ENCODE assay signal across 17 cellular contexts in genomic region chr3:117892991-117893390, GRCh38.
DNase-seq lines count a peak whose midpoint lies in the region; ATAC-seq, FAIRE-seq and TF ChIP-seq lines count a peak whose summit lies in the region.
"Had no signal": no experiment of that assay in that cellular context is flagged by ENCODE, and none has a peak within 500 bp of the region (broad histone marks: within the 10 kb centered on the region; RNA-seq: fewer than 3 reads in every experiment).

No MANE protein-coding gene starts in this region.

- H3K27ac ChIP-seq in SK-N-SH (ENCODE audit: low read depth in 2 of 2, low read length in 1 of 2) (no peak overlapping the region), left ventricle myocardium inferior (replicated peaks) (no peak overlapping the region)

- H3F3A ChIP-seq in SK-N-SH (replicated peaks; ENCODE audit: insufficient read depth) = no peaks in the 10 kb centered on the region

- peak overlapping the region; percentile 37; the same call in 1 of the 2 replicates for H3K4me2 ChIP-seq in SK-N-SH
- H3K4me2 ChIP-seq: GM23338 had no signal

- CTCF ChIA-PET in SK-N-SH (lab: Yijun Ruan, JAX) = interaction anchor here (1.3 to 1.5 kb wide), 2 partner anchors 11 to 14 kb away, joined by 4 to 5 read pairs; no protein-coding TSS in a partner anchor

- 0 out of 2 replicates have a peak overlapping the region, but pooled peaks have one; percentile 35 for H2AFZ ChIP-seq in SK-N-SH (ENCODE audit: low read depth)
- H2AFZ ChIP-seq: GM23338 had no signal

- ATAC-seq in GM21528 (IDR thresholded peaks at IDR 0.05; ENCODE audit: low FRiP score, unreplicated experiment) = no peak
- ATAC-seq: GM23338 had no signal

- H3K79me2 ChIP-seq in SK-N-SH (ENCODE audit: insufficient read depth) = no peaks in the 10 kb centered on the region

- no peak for TF ChIP-seq EP300 in SK-N-SH (IDR thresholded peaks at IDR 0.05; ENCODE audit: borderline replicate concordance in 1 of 2, low read depth in 1 of 2, low read length in 1 of 2)

- H3K4me1 ChIP-seq in SK-N-SH (ENCODE audit: control insufficient read depth in 1 of 2, insufficient read depth in 2 of 2, low read depth in 1 of 2, low read length in 1 of 2) (peaks cover 8 to 10% of the 10 kb centered on the region in 2 experiments; a peak in 3 of 4 replicates), left ventricle myocardium inferior (no peaks in the 10 kb centered on the region)

- DNase-seq in ACHN (peak; percentile 24), SK-N-SH (no peak), myocyte (ENCODE audit: low read depth) (peak; percentile 2), NCI-H345 treated with DMSO at 0.1 percent for 48 hours (lab: John Stamatoyannopoulos, UW; ENCODE audit: unreplicated experiment) (no peak), nephron progenitor cell (no peak), left ventricle myocardium inferior (no peak)
- DNase-seq: DMS 273 treated with DMSO at 0.1 percent for 48 hours, GF-D8, HCEC 1CT, NCI-H1092 treated with DMSO at 0.1 percent for 48 hours, NCI-H2171, NCI-H446, NCI-H526 treated with DMSO at 0.1 percent for 48 hours had no signal

- intact Hi-C loops in left ventricle myocardium inferior (cut with micrococcal nuclease) = no loop called here

- no peak for TF ChIP-seq RAD21 in SK-N-SH (IDR thresholded peaks at IDR 0.05; ENCODE audit: low read length)

- H3K9ac ChIP-seq in SK-N-SH = no peak overlapping the region

- FAIRE-seq in endometrium (lab: Jason Lieb, UNC) = peak; percentile 23

- H3K36me3 Mint-ChIP-seq in nephron progenitor cell (ENCODE audit: low read depth) = no peaks in the 10 kb centered on the region
- H3K36me3 Mint-ChIP-seq: CD14-positive monocyte had no signal

- no peak overlapping the region for H3K4me3 Mint-ChIP-seq in nephron progenitor cell
- H3K4me3 Mint-ChIP-seq: CD14-positive monocyte, GM23338 had no signal

- no peak overlapping the region for H3K4me3 ChIP-seq in SK-N-SH (ENCODE audit: low read depth in 2 of 2, low read length in 1 of 2)
- H3K4me3 ChIP-seq in left ventricle myocardium inferior = no peak overlapping the region
- H3K4me3 ChIP-seq: GM23338 had no signal

- no peaks in the 10 kb centered on the region for H3K9me3 ChIP-seq in SK-N-SH
- H3K9me3 ChIP-seq in left ventricle myocardium inferior (replicated peaks) = peaks cover 13% of the 10 kb centered on the region

- POLR2A ChIA-PET in SK-N-SH (lab: Yijun Ruan, JAX) = no interaction called here

- in situ Hi-C loops in ACHN (cut with HindIII; ENCODE audit: low pct_ligation_motif_present, low pct_unique_long_range_greater_than_20kb, low sequenced_read_pairs) = no loop called here

- H3K27me3 ChIP-seq in SK-N-SH (ENCODE audit: insufficient read depth) = no peaks in the 10 kb centered on the region
- no peaks in the 10 kb centered on the region for H3K27me3 ChIP-seq in left ventricle myocardium inferior (ENCODE audit: low read depth)

- H3K4me1 Mint-ChIP-seq in nephron progenitor cell = no peaks in the 10 kb centered on the region
- H3K4me1 Mint-ChIP-seq: CD14-positive monocyte had no signal

- peaks cover 11% of the 10 kb centered on the region for H3K9me3 Mint-ChIP-seq in nephron progenitor cell

- no peak overlapping the region for H3K27ac Mint-ChIP-seq in nephron progenitor cell
- H3K27ac Mint-ChIP-seq: CD14-positive monocyte, GM23338 had no signal

- no peaks in the 10 kb centered on the region for H4K20me1 ChIP-seq in SK-N-SH (ENCODE audit: insufficient read depth)

- no peaks in the 10 kb centered on the region for H3K36me3 ChIP-seq in SK-N-SH (replicated peaks in 1 of 2; ENCODE audit: control insufficient read depth in 1 of 2, insufficient read depth in 2 of 2, low read length in 1 of 2)
- H3K36me3 ChIP-seq in left ventricle myocardium inferior = no peaks in the 10 kb centered on the region

- H3K9me2 ChIP-seq in SK-N-SH = no peaks in the 10 kb centered on the region

- TF ChIP-seq CTCF in SK-N-SH (IDR thresholded peaks at IDR 0.05) (no peak), nephron progenitor cell (IDR thresholded peaks at IDR 0.05) (no peak), left ventricle myocardium inferior (IDR thresholded peaks at IDR 0.05; ENCODE audit: borderline replicate concordance) (no peak)

- no peaks in the 10 kb centered on the region for H3K27me3 Mint-ChIP-seq in nephron progenitor cell (ENCODE audit: low read depth, poor library complexity)

TF ChIP-seq in SK-N-SH, 30 proteins besides CTCF, POLR2A, EP300 and RAD21:
- TF ChIP-seq ELF1 (IDR thresholded peaks at IDR 0.05) = no peak
- no peak for TF ChIP-seq RCOR1 (IDR thresholded peaks at IDR 0.05; ENCODE audit: low read length)
- TF ChIP-seq RFX5 (IDR thresholded peaks at IDR 0.05; ENCODE audit: low read length) = no peak
- TF ChIP-seq YY1 (IDR thresholded peaks at IDR 0.05; ENCODE audit: low read depth) = no peak
- no peak for TF ChIP-seq NRF1 (IDR thresholded peaks at IDR 0.05; ENCODE audit: low read depth, low read length)
- no peak for TF ChIP-seq IRF3 (IDR thresholded peaks at IDR 0.05; ENCODE audit: low read depth, low read length)
- TF ChIP-seq, protein P1, sequence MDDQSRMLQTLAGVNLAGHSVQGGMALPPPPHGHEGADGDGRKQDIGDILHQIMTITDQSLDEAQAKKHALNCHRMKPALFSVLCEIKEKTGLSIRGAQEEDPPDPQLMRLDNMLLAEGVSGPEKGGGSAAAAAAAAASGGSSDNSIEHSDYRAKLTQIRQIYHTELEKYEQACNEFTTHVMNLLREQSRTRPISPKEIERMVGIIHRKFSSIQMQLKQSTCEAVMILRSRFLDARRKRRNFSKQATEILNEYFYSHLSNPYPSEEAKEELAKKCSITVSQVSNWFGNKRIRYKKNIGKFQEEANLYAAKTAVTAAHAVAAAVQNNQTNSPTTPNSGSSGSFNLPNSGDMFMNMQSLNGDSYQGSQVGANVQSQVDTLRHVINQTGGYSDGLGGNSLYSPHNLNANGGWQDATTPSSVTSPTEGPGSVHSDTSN (IDR thresholded peaks at IDR 0.05) = no peak
- no peak for TF ChIP-seq MAX (IDR thresholded peaks at IDR 0.05; ENCODE audit: low read depth)
- no peak for TF ChIP-seq NFIC (IDR thresholded peaks at IDR 0.05; ENCODE audit: borderline replicate concordance)
- TF ChIP-seq TCF12 (IDR thresholded peaks at IDR 0.05) = no peak
- TF ChIP-seq CHD2 (IDR thresholded peaks at IDR 0.05; ENCODE audit: low read length, partially characterized antibody) = no peak
- no peak for TF ChIP-seq TEAD4 (IDR thresholded peaks at IDR 0.05; ENCODE audit: borderline replicate concordance, insufficient read depth)
TF ChIP-seq in SK-N-SH: peak in this region for 0.

Comparison
In these comparisons a context has a peak if more than half of its experiments do, and no peak if none do; other contexts are left out.
1. DNase-seq: peak in ACHN (single experiment) and myocyte (single experiment); none in SK-N-SH (single experiment), NCI-H345 treated with DMSO at 0.1 percent for 48 hours (single experiment), nephron progenitor cell (single experiment) and left ventricle myocardium inferior (single experiment).